In genomic region chr20:12827796-12828406, GRCh38 we compare ENCODE assay signal across 24 cellular contexts.
A peak's percentile ranks its signal among the peaks of the same experiment; 100 is the strongest.
DNase-seq lines count a peak whose midpoint lies in the region; ATAC-seq and TF ChIP-seq lines count a peak whose summit lies in the region.
"Had no signal": no experiment of that assay in that cellular context is flagged by ENCODE, and none has a peak within 500 bp of the region (broad histone marks: within the 10 kb centered on the region; RNA-seq: fewer than 3 reads in every experiment).

No MANE protein-coding gene starts in this region.

- H3K4me3 ChIP-seq in coronary artery, result no peak overlapping the region
- H3K4me3 ChIP-seq: lung, psoas muscle, smooth muscle cell, thoracic aorta had no signal

- peak; percentile 64 for DNase-seq in DMS53 (lab: John Stamatoyannopoulos, UW)
- DNase-seq in G401 (ENCODE audit: low spot score), result peak; percentile 87
- DNase-seq in NCI-H69 (lab: John Stamatoyannopoulos, UW), result peak; percentile 57
- peak; percentile 11 for DNase-seq in iPS-NIHi11 (ENCODE audit: low spot score)
- no peak for DNase-seq in coronary artery (ENCODE audit: low spot score)
- DNase-seq: activated CD4-positive, alpha-beta T cell treated with anti-CD3 and anti-CD28 coated beads for 36 hours; activated naive CD4-positive, alpha-beta T cell treated with Interleukin-2 at 50 U/mL for 16 hours; activated T-cell treated with anti-CD3 and anti-CD28 coated beads, Interleukin-2, amount 50 U/mL, for 48 hours; amygdala; CD4-positive, alpha-beta T cell; DMS79; kidney; MV-4-11; NCI-H2107; psoas muscle; stimulated activated naive B cell treated with anti-CD40 and anti-IgM and Interleukin-4, amounts not matched to agents 10 μg/mL and 1 μg/mL and 100 μg/mL, for 72 hours; T-helper 1 cell had no signal

- no peak for ATAC-seq in GM18868 (IDR thresholded peaks at IDR 0.05; ENCODE audit: unreplicated experiment)
- no peak for ATAC-seq in activated CD4-positive, CD25-positive, alpha-beta regulatory T cell treated with anti-CD3 and anti-CD28 coated beads, Interleukin-2, amount 50 U/mL, for 24 hours
- ATAC-seq: activated CD4-positive, alpha-beta T cell treated with anti-CD3 and anti-CD28 coated beads for 36 hours; Panc1; psoas muscle; stimulated activated naive B cell treated with anti-CD40 and anti-IgM and Interleukin-4, amounts not matched to agents 10 μg/mL and 1 μg/mL and 100 μg/mL, for 72 hours had no signal

- H3K27ac ChIP-seq in coronary artery, result no peak overlapping the region
- H3K27ac ChIP-seq: epithelial cell of prostate, psoas muscle, thoracic aorta had no signal

- in situ Hi-C loops in G401 (cut with HindIII; ENCODE audit: low sequenced_read_pairs), result no loop called here

- no peak for TF ChIP-seq CTCF in coronary artery (IDR thresholded peaks at IDR 0.05)
